In genomic region chr16:58264961-58265479, GRCh38 we compare ENCODE assay signal across 8 cellular contexts. TPM values are rescaled to one million over a fixed set of nuclear protein-coding genes. Genes with fewer than 3 reads are reported as not detected.
DNase-seq lines count a peak whose midpoint lies in the region; ATAC-seq and TF ChIP-seq lines count a peak whose summit lies in the region.

No MANE protein-coding gene starts in this region.

- H3K4me1 ChIP-seq in upper lobe of right lung: no peaks in the 10 kb centered on the region

- no peak overlapping the region for H3K4me3 ChIP-seq in upper lobe of right lung

- in situ Hi-C loops in SK-MEL-5 (cut with HindIII; ENCODE audit: low pct_unique_long_range_greater_than_20kb, low sequenced_read_pairs): no loop called here

- peak; percentile 22 for DNase-seq in stimulated activated CD4-positive, alpha-beta T cell treated with anti-CD3 and anti-CD28 coated beads, Interleukin-15, amount 100 ng/mL, for 24 hours
- no peak for DNase-seq in stimulated activated CD4-positive, alpha-beta T cell treated with anti-CD3 and anti-CD28 coated beads, Interleukin-2, amount 100 ng/mL, for 48 hours
- DNase-seq in SK-MEL-5 (ENCODE audit: low read depth, low spot score) (peak; percentile 67), fibroblast of the conjunctiva (ENCODE audit: low read depth) (peak; percentile 31), upper lobe of right lung (no peak), KG1 (lab: John Stamatoyannopoulos, UW) (no peak), NCI-H510A treated with DMSO at 0.1 percent for 48 hours (lab: John Stamatoyannopoulos, UW) (no peak), cerebellar nuclear complex (lab: John Stamatoyannopoulos, UW) (no peak)

- TF ChIP-seq CTCF in upper lobe of right lung (IDR thresholded peaks at IDR 0.05): no peak

- H3K27me3 ChIP-seq in upper lobe of right lung: no peaks in the 10 kb centered on the region

- no peaks in the 10 kb centered on the region for H3K9me3 ChIP-seq in upper lobe of right lung

- H3K36me3 ChIP-seq in upper lobe of right lung: no peaks in the 10 kb centered on the region

- intact Hi-C loops in upper lobe of right lung (cut with DNase I): no loop called here

- peak; percentile 29 for ATAC-seq in upper lobe of right lung

- H3K27ac ChIP-seq in upper lobe of right lung: no peak overlapping the region

RNA-seq across cellular contexts. Expression of gene PRSS54, which starts 29.8 kb away (rescaled TPM):
- not detected in 2 replicates for total RNA-seq in SK-MEL-5 (2014; rRNA removed; shearing (Covaris generic))
- polyA plus RNA-seq in SK-MEL-5 (2015; cell fraction: cytosol; rRNA removed): not detected in 2 replicates
- polyA plus RNA-seq in SK-MEL-5 (2015; cell fraction: nucleus; rRNA removed): not detected in 2 replicates
- not detected for total RNA-seq in upper lobe of right lung

Comparison
In these comparisons a context has a peak if more than half of its experiments do, and no peak if none do; other contexts are left out.
1. DNase-seq: peak in stimulated activated CD4-positive, alpha-beta T cell treated with anti-CD3 and anti-CD28 coated beads, Interleukin-15, amount 100 ng/mL, for 24 hours (single experiment), SK-MEL-5 (single experiment) and fibroblast of the conjunctiva (single experiment); none in stimulated activated CD4-positive, alpha-beta T cell treated with anti-CD3 and anti-CD28 coated beads, Interleukin-2, amount 100 ng/mL, for 48 hours (0 of 2), upper lobe of right lung (single experiment), KG1 (single experiment), NCI-H510A treated with DMSO at 0.1 percent for 48 hours (single experiment) and cerebellar nuclear complex (0 of 2).